8 cellular contexts compared by ENCODE assay signal in the genomic region with DNA sequence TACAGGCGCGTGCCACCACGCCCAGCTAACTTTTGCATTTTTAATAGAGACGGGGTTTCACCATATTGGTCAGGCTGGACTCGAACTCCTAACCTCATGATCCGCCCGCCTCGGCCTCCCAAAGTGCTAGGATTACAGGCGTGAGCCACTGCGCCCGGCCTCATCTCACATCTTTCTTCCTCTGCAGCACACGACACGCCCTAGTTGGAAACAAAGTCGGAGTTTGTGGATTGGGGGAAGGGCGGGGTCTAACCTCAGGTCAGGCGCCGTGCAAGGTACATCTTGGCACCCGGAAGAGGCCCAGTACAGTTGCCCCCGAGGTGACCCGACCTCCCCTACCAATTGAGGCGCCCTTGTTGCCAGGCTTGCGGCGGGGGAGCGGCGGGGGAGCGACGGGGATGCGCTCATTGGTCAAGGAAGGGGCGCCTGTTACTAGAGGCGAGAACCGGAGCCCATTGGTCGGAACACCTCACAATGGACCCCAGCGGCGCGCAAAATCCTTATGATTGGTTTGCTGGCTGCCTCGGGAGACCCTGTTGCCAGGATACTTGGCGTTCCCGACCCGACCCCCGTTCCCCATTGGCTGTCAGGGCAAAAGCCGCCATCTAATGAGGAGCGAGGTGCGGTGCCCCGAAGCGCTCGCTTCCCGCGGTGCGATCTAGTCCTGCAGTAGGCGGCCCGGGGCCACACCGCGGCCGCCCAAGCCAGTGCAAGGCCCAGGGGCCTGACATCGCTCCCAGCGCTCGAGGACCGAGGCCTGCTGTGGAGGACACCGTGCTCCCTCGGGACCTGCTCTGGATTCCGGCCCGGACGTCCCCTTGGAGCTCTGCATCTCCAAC. TPM values are rescaled to one million over a fixed set of nuclear protein-coding genes. Genes with fewer than 3 reads are reported as not detected.
DNase-seq lines count a peak whose midpoint lies in the region; ATAC-seq, FAIRE-seq and TF ChIP-seq lines count a peak whose summit lies in the region.

A gene with protein sequence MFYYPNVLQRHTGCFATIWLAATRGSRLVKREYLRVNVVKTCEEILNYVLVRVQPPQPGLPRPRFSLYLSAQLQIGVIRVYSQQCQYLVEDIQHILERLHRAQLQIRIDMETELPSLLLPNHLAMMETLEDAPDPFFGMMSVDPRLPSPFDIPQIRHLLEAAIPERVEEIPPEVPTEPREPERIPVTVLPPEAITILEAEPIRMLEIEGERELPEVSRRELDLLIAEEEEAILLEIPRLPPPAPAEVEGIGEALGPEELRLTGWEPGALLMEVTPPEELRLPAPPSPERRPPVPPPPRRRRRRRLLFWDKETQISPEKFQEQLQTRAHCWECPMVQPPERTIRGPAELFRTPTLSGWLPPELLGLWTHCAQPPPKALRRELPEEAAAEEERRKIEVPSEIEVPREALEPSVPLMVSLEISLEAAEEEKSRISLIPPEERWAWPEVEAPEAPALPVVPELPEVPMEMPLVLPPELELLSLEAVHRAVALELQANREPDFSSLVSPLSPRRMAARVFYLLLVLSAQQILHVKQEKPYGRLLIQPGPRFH (plus strand): TSS at position 659 of the 839 bp plus-strand sequence. CDS start 473 bp downstream, outside the sequence.

- no peak within 1 kb of the TSS for H3K14ac ChIP-seq in H1 (ENCODE audit: insufficient read length)

- intact Hi-C loops in OCI-LY7 (cut with micrococcal nuclease; ENCODE audit: unreplicated experiment) = no loop called here

- H2BK15ac ChIP-seq in H1 (ENCODE audit: low read length) = 0 out of 2 replicates have a peak within 1 kb of the TSS, but pooled peaks have one; percentile 46

- WGBS in H1 (ENCODE audit: extremely low coverage in 1 of 2, insufficient coverage in 1 of 2, insufficient read length in 1 of 2, insufficient replicate concordance in 2 of 2, low coverage in 1 of 2, low lambda C conversion rate in 2 of 2, missing lambda C conversion rate in 1 of 2), 2 experiments = 13% methylated on average over 60 of the region's 63 CpGs; no CpG with 5 or more reads in 1 of the 2 experiments
- WGBS in mesodermal cell (ENCODE audit: insufficient coverage in 2 of 2), 2 experiments = 20 to 29% methylated on average over 47 to 59 of the region's 63 CpGs

- H4K91ac ChIP-seq in H1 (replicated peaks; ENCODE audit: insufficient read length, low read length) = no peak within 1 kb of the TSS

- H3K79me1 ChIP-seq in H1 (ENCODE audit: low read depth, low read length) = no peaks in the 10 kb centered on the region

- H4K20me1 ChIP-seq in H1 (replicated peaks in 1 of 2; ENCODE audit: control insufficient read depth in 1 of 2, insufficient read depth in 2 of 2, low read length in 2 of 2) (no peaks in the 10 kb centered on the region), OCI-LY7 (ENCODE audit: insufficient read depth, low read length) (no peaks in the 10 kb centered on the region)

- TF ChIP-seq CTCF in H1 (IDR thresholded peaks at IDR 0.05; ENCODE audit: control extremely low read depth in 1 of 3, insufficient read depth in 1 of 3, low read depth in 1 of 3, low read length in 3 of 3) = peak in 1 of 3 experiments; percentile 7; a peak in 1 of 4 replicates
- TF ChIP-seq CTCF in OCI-LY7 (conservative IDR thresholded peaks at IDR 0.05; ENCODE audit: low read length) = no peak

- H3K4me3 ChIP-seq in H1 (ENCODE audit: extremely low read depth in 1 of 4, insufficient read depth in 2 of 4, low read depth in 3 of 4, low read length in 4 of 4) (peak within 1 kb of the TSS; percentile 62 to 77 (median 71)), mesodermal cell (ENCODE audit: extremely low read depth, insufficient read depth, low read length, poor library complexity, severe bottlenecking) (peak within 1 kb of the TSS; percentile 37), OCI-LY7 (ENCODE audit: low read depth, low read length, poor library complexity, severe bottlenecking) (no peak within 1 kb of the TSS)

- no peak within 1 kb of the TSS for H3K23ac ChIP-seq in H1 (ENCODE audit: insufficient read length)

- H2BK120ac ChIP-seq in H1 (replicated peaks; ENCODE audit: low read depth, low read length) = no peak within 1 kb of the TSS

- no peak within 1 kb of the TSS for H2AK5ac ChIP-seq in H1 (ENCODE audit: low read depth, low read length)

- H3K27ac ChIP-seq in H1 (ENCODE audit: low read depth, low read length) (no peak within 1 kb of the TSS), mesodermal cell (ENCODE audit: low read depth, low read length, severe bottlenecking) (no peak within 1 kb of the TSS), OCI-LY7 (ENCODE audit: low read depth, low read length, poor library complexity, severe bottlenecking) (no peak within 1 kb of the TSS)

- H2AFZ ChIP-seq in H1 (ENCODE audit: low read length) (peak within 1 kb of the TSS; percentile 47; the same call in 1 of the 2 replicates), OCI-LY7 (ENCODE audit: low read length) (no peak within 1 kb of the TSS)

- H3K79me2 ChIP-seq in H1 (ENCODE audit: control insufficient read depth in 1 of 2, insufficient read depth in 2 of 2, low read length in 2 of 2) (no peaks in the 10 kb centered on the region), OCI-LY7 (ENCODE audit: insufficient read depth, low read depth, low read length) (no peaks in the 10 kb centered on the region)

- POLR2A ChIA-PET in H1 (lab: Charles Lee; ENCODE audit: partially characterized antibody) = interaction anchor here (0.6 to 10.7 kb wide), 19 partner anchors 9 to 120 kb away, joined by 3 to 158 read pairs (median 5); partner anchors contain the start of genes CARMIL3, EMC9, IPO4 and IRF9
- POLR2A ChIA-PET in OCI-LY7 (lab: Charles Lee) = no interaction called here

- TF ChIP-seq POLR2A in H1 (IDR thresholded peaks at IDR 0.05; ENCODE audit: control extremely low read depth in 1 of 2, low read depth in 2 of 2, low read length in 2 of 2) = peak in 1 of 2 experiments; percentile 44; a peak in 1 of 3 replicates

- H4K5ac ChIP-seq in H1 (ENCODE audit: insufficient read length, low read depth, low read length) = peak within 1 kb of the TSS; percentile 23

- peak within 1 kb of the TSS; percentile 59; the same call in 1 of the 2 replicates for H4K8ac ChIP-seq in H1 (ENCODE audit: extremely low read depth, insufficient read depth, low read length)

- no peaks in the 10 kb centered on the region for H3K27me3 ChIP-seq in H1 (replicated peaks in 1 of 4; ENCODE audit: control insufficient read depth in 3 of 4, extremely low read depth in 1 of 4, insufficient read depth in 3 of 4, low read length in 3 of 4)

- H3K9me3 ChIP-seq in H1 (ENCODE audit: insufficient read depth in 2 of 2, low read depth in 1 of 2, low read length in 1 of 2) (no peaks in the 10 kb centered on the region), mesodermal cell (ENCODE audit: control insufficient read depth, low read length) (no peaks in the 10 kb centered on the region), OCI-LY7 (ENCODE audit: low read length) (no peaks in the 10 kb centered on the region)

- CTCF ChIA-PET in H1 (lab: Charles Lee; ENCODE audit: partially characterized antibody) = interaction anchor here (0.6 to 1.5 kb wide), 5 partner anchors 9 to 128 kb away, joined by 3 to 6 read pairs (median 4); partner anchors contain the start of gene IRF9
- CTCF ChIA-PET in OCI-LY7 (lab: Charles Lee; ENCODE audit: unreplicated experiment) = no interaction called here

- peaks cover 5% of the 10 kb centered on the region; the same call in 1 of the 2 replicates for H3K23me2 ChIP-seq in H1 (ENCODE audit: low read depth, low read length)

- H2BK5ac ChIP-seq in H1 (ENCODE audit: low read depth, low read length) = peak within 1 kb of the TSS; percentile 60; the same call in 1 of the 2 replicates

- peak within 1 kb of the TSS; percentile 75 to 96 for H3K4me2 ChIP-seq in H1 (ENCODE audit: insufficient read depth in 1 of 2, low read depth in 2 of 2, low read length in 2 of 2)
- H3K4me2 ChIP-seq in OCI-LY7 (ENCODE audit: low read length) = no peak within 1 kb of the TSS

- peak; percentile 81 for ATAC-seq in GM21737 (IDR thresholded peaks at IDR 0.05; ENCODE audit: unreplicated experiment)

- DNase-seq in DMS79 treated with DMSO at 0.1 percent for 48 hours (lab: John Stamatoyannopoulos, UW) = peak; percentile 100
- DNase-seq in NCI-H1930 (lab: John Stamatoyannopoulos, UW) = peak; percentile 63 to 82
- peak; percentile 42 to 44 for DNase-seq in activated CD8-positive, alpha-beta memory T cell treated with anti-CD3 and anti-CD28 coated beads for 4 hours (ENCODE audit: low read depth in 2 of 2)
- peak; percentile 97 for DNase-seq in H1 (ENCODE audit: low read depth in 1 of 2, low spot score in 2 of 2)
- peak; percentile 43 to 58 for DNase-seq in stimulated activated CD8-positive, alpha-beta memory T cell treated with anti-CD3 and anti-CD28 coated beads, Interleukin-2, amount 100 ng/mL, for 1 hour (ENCODE audit: low read depth in 2 of 2)
- no peak for DNase-seq in OCI-LY7 (ENCODE audit: low spot score)

- no peaks in the 10 kb centered on the region for H3K9me2 ChIP-seq in OCI-LY7 (ENCODE audit: insufficient read depth, low read length)

- peaks cover 0 to under 1% (median 0%) of the 10 kb centered on the region in 4 experiments; a peak in 2 of 8 replicates for H3K36me3 ChIP-seq in H1 (ENCODE audit: control insufficient read depth in 2 of 4, insufficient read depth in 4 of 4, low read length in 3 of 4)
- peaks cover 13% of the 10 kb centered on the region for H3K36me3 ChIP-seq in mesodermal cell (ENCODE audit: control insufficient read depth, insufficient read depth, low read length)
- 0 out of 2 replicates have a peak, but pooled peaks cover 1% of the 10 kb centered on the region for H3K36me3 ChIP-seq in OCI-LY7 (ENCODE audit: insufficient read depth, low read length)

- BruUV-seq in OCI-LY7 (replicated peaks; lab: Mats Ljungman, UMichigan) = no TSS peak

- H2BK12ac ChIP-seq in H1 (ENCODE audit: low read depth, low read length) = peak within 1 kb of the TSS; percentile 55; the same call in 1 of the 2 replicates

- peak within 1 kb of the TSS; percentile 37 to 65 (median 54); a peak in 6 of 7 replicates for H3K9ac ChIP-seq in H1 (replicated peaks in 1 of 4; ENCODE audit: extremely low read depth in 1 of 4, low read depth in 3 of 4, low read length in 3 of 4)

- H3K4me1 ChIP-seq in H1 (replicated peaks in 1 of 4; ENCODE audit: control insufficient read depth in 3 of 4, insufficient read depth in 4 of 4, low read length in 3 of 4) (peaks cover 0 to 9% (median 7%) of the 10 kb centered on the region in 4 experiments; a peak in 4 of 7 replicates), mesodermal cell (ENCODE audit: control insufficient read depth, insufficient read depth, low read length, poor library complexity, severe bottlenecking) (no peaks in the 10 kb centered on the region), OCI-LY7 (ENCODE audit: insufficient read depth, low read length, poor library complexity, severe bottlenecking) (no peaks in the 10 kb centered on the region)

- peak within 1 kb of the TSS; percentile 83 for H3K18ac ChIP-seq in H1 (ENCODE audit: extremely low read depth, low read length)

- 0 out of 4 replicates have a peak, but pooled peaks of 1 of the 2 experiments have one; percentile 6 for TF ChIP-seq RAD21 in H1 (IDR thresholded peaks at IDR 0.05 in 1 of 2, conservative IDR thresholded peaks at IDR 0.05 in 1 of 2; ENCODE audit: low read depth in 2 of 2, low read length in 2 of 2)

- TF ChIP-seq EP300 in H1 (IDR thresholded peaks at IDR 0.05; ENCODE audit: borderline replicate concordance in 1 of 2, low read depth in 2 of 2, low read length in 2 of 2) = peak in 1 of 2 experiments; percentile 69; a peak in 1 of 3 replicates

- no peak within 1 kb of the TSS for H3K4ac ChIP-seq in H1 (replicated peaks; ENCODE audit: insufficient read length, low read depth, low read length)

- H2BK20ac ChIP-seq in H1 (ENCODE audit: low read length) = no peak within 1 kb of the TSS

- no peak within 1 kb of the TSS for H3K56ac ChIP-seq in H1 (replicated peaks; ENCODE audit: insufficient read length, low read depth, low read length)

- FAIRE-seq in H1 (lab: Jason Lieb, UNC) = peak; percentile 42

RNA-seq across cellular contexts. Expression of the gene that starts here (rescaled TPM):
- 25.8 and 28.5 TPM in 2 replicates for total RNA-seq in H1 (2021; fragmentation: NEBNext Ultra II Directional; extraction: Animal tissue kit (Norgen Biotek cat#: 25700))
- polyA plus RNA-seq in H1 (2011; rRNA removed) = 9.8 and 19.1 TPM in 2 replicates
- 14.4 TPM for polyA plus RNA-seq in H1 (2011; cell fraction: cytosol; rRNA removed)
- polyA plus RNA-seq in H1 (2011; cell fraction: nucleus; rRNA removed) = 118 TPM
- 37.8 to 47.6 TPM (median 43.2 TPM) in 4 replicates for polyA plus RNA-seq in H1 (2012, experiment 1 of 2)
- 82.3 TPM for polyA plus RNA-seq in H1 (2012, experiment 2 of 2)
- polyA plus RNA-seq in H1 (2013, experiment 1 of 2) = 35.1 TPM
- polyA plus RNA-seq in H1 (2013, experiment 2 of 2) = 31.5 TPM
- polyA minus RNA-seq in H1 (2011; rRNA and poly(A)+ RNA removed) = 9.2 and 12.6 TPM in 2 replicates
- polyA minus RNA-seq in H1 (2011; cell fraction: cytosol; rRNA and poly(A)+ RNA removed) = 11.8 TPM
- polyA minus RNA-seq in H1 (2011; cell fraction: nucleus; rRNA and poly(A)+ RNA removed) = 37.6 TPM
- polyA plus RNA-seq in mesodermal cell (2013, experiment 1 of 2) = 31.6 TPM
- 22.7 TPM for polyA plus RNA-seq in mesodermal cell (2013, experiment 2 of 2)
- 4.3 and 9.8 TPM in 2 replicates for total RNA-seq in OCI-LY7 (2014; rRNA removed; shearing (Covaris generic))
- 12.6 and 14.2 TPM in 2 replicates for total RNA-seq in OCI-LY7 (2022)
